ENCODE assay signal across 9 cellular contexts in the genomic region with DNA sequence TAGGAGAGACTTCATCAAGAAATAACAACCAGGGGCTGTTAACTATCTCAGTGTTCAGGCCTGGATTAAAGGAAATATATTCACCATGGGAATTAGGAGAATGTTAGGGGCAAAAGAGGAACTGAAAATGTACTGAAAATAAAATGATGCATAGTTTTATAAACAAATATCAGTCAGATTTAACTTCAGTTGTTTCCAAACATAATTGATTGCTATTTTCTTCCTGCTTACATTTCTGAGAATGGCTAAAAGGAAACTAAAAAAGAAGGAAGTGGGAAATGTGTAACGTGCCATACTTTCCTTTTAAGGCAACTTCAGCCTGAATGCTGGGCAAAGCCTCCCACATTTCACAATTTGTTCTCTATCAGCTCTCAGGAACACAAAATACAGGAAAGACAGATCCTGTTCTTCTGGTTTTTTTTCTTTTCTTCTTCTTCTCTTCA.
DNase-seq lines count a peak whose midpoint lies in the region; ATAC-seq and TF ChIP-seq lines count a peak whose summit lies in the region.
"Had no signal": no experiment of that assay in that cellular context is flagged by ENCODE, and none has a peak within 500 bp of the region (broad histone marks: within the 10 kb centered on the region; RNA-seq: fewer than 3 reads in every experiment).

No MANE protein-coding gene starts in this region.

- H3K27ac ChIP-seq in CD8-positive, alpha-beta T cell (ENCODE audit: low read depth, low read length) = no peak overlapping the region

- no peaks in the 10 kb centered on the region for H3K27me3 ChIP-seq in CD8-positive, alpha-beta T cell (ENCODE audit: insufficient read depth, low read length)

- intact Hi-C loops in CD8-positive, alpha-beta T cell (cut with DNase I, micrococcal nuclease) = no loop called here

- H3K36me3 Mint-ChIP-seq in activated CD8-positive, alpha-beta memory T cell treated with anti-CD3 and anti-CD28 coated beads, Interleukin-2, amount 10 ng/mL, durations not matched to agents 7 days and 5 days = peaks cover 12% of the 10 kb centered on the region
- H3K36me3 Mint-ChIP-seq in chondrocyte (ENCODE audit: low read depth) = peaks cover 2% of the 10 kb centered on the region
- H3K36me3 Mint-ChIP-seq in CD8-positive, alpha-beta T cell = no peaks in the 10 kb centered on the region

- peak overlapping the region; percentile 13 for H3K27ac Mint-ChIP-seq in activated CD8-positive, alpha-beta memory T cell treated with anti-CD3 and anti-CD28 coated beads, Interleukin-2, amount 10 ng/mL, durations not matched to agents 7 days and 5 days
- peak overlapping the region; percentile 49 for H3K27ac Mint-ChIP-seq in chondrocyte (ENCODE audit: unreplicated experiment)
- H3K27ac Mint-ChIP-seq in CD8-positive, alpha-beta T cell = no peak overlapping the region
- H3K27ac Mint-ChIP-seq: T-helper 17 cell had no signal

- peaks cover 58% of the 10 kb centered on the region for H3K4me1 Mint-ChIP-seq in activated CD8-positive, alpha-beta memory T cell treated with anti-CD3 and anti-CD28 coated beads, Interleukin-2, amount 10 ng/mL, durations not matched to agents 7 days and 5 days
- peaks cover 16% of the 10 kb centered on the region for H3K4me1 Mint-ChIP-seq in chondrocyte (ENCODE audit: low read depth)
- peaks cover 14% of the 10 kb centered on the region for H3K4me1 Mint-ChIP-seq in CD8-positive, alpha-beta T cell (ENCODE audit: low read depth)

- CTCF ChIA-PET in activated CD8-positive, alpha-beta memory T cell treated with anti-CD3 and anti-CD28 coated beads, Interleukin-2, amount 10 ng/mL, durations not matched to agents 7 days and 5 days (lab: Charles Lee) = no interaction called here
- CTCF ChIA-PET in CD8-positive, alpha-beta T cell (lab: Charles Lee) = no interaction called here

- H3K4me3 Mint-ChIP-seq in activated CD8-positive, alpha-beta memory T cell treated with anti-CD3 and anti-CD28 coated beads, Interleukin-2, amount 10 ng/mL, durations not matched to agents 7 days and 5 days = no peak overlapping the region
- H3K4me3 Mint-ChIP-seq in chondrocyte (ENCODE audit: unreplicated experiment) = no peak overlapping the region
- H3K4me3 Mint-ChIP-seq in CD8-positive, alpha-beta T cell = no peak overlapping the region
- H3K4me3 Mint-ChIP-seq: T-helper 17 cell had no signal

- no peaks in the 10 kb centered on the region for H3K4me1 ChIP-seq in CD8-positive, alpha-beta T cell (ENCODE audit: insufficient read depth, low read length)

- H3K4me3 ChIP-seq in CD8-positive, alpha-beta T cell (ENCODE audit: low read depth, low read length) = no peak overlapping the region

- no peaks in the 10 kb centered on the region for H3K9me3 Mint-ChIP-seq in activated CD8-positive, alpha-beta memory T cell treated with anti-CD3 and anti-CD28 coated beads, Interleukin-2, amount 10 ng/mL, durations not matched to agents 7 days and 5 days (ENCODE audit: low read depth)
- no peaks in the 10 kb centered on the region for H3K9me3 Mint-ChIP-seq in chondrocyte (ENCODE audit: low read depth)
- no peaks in the 10 kb centered on the region for H3K9me3 Mint-ChIP-seq in CD8-positive, alpha-beta T cell

- no peaks in the 10 kb centered on the region for H3K36me3 ChIP-seq in CD8-positive, alpha-beta T cell (ENCODE audit: insufficient read depth, low read length)

- no peak for ATAC-seq in activated CD8-positive, alpha-beta memory T cell treated with anti-CD3 and anti-CD28 coated beads, Interleukin-2, amount 10 ng/mL, durations not matched to agents 7 days and 5 days
- no peak for ATAC-seq in CD8-positive, alpha-beta T cell
- ATAC-seq in HG02678 (IDR thresholded peaks at IDR 0.05; ENCODE audit: unreplicated experiment) = no peak
- ATAC-seq: T-helper 17 cell had no signal

- no peak for DNase-seq in activated CD8-positive, alpha-beta memory T cell treated with anti-CD3 and anti-CD28 coated beads, Interleukin-2, amount 10 ng/mL, durations not matched to agents 7 days and 5 days
- no peak for DNase-seq in activated CD8-positive, alpha-beta memory T cell treated with anti-CD3 and anti-CD28 coated beads, Interleukin-2, amount 50 U/mL, for 48 hours
- DNase-seq in chondrocyte (ENCODE audit: low spot score) (no peak), medulla oblongata (ENCODE audit: extremely low spot score) (peak; percentile 76), ureter (ENCODE audit: low spot score) (peak; percentile 61), cortex of kidney (lab: John Stamatoyannopoulos, UW) (no peak)
- DNase-seq in CD8-positive, alpha-beta T cell = no peak
- DNase-seq: T-helper 17 cell had no signal

- POLR2A ChIA-PET in CD8-positive, alpha-beta T cell (lab: Charles Lee) = no interaction called here

- TF ChIP-seq CTCF in chondrocyte (IDR thresholded peaks at IDR 0.05) = no peak
- no peak for TF ChIP-seq CTCF in CD8-positive, alpha-beta T cell (IDR thresholded peaks at IDR 0.05)

- H3K27me3 Mint-ChIP-seq in activated CD8-positive, alpha-beta memory T cell treated with anti-CD3 and anti-CD28 coated beads, Interleukin-2, amount 10 ng/mL, durations not matched to agents 7 days and 5 days = no peaks in the 10 kb centered on the region
- no peaks in the 10 kb centered on the region for H3K27me3 Mint-ChIP-seq in chondrocyte (ENCODE audit: low read depth)
- H3K27me3 Mint-ChIP-seq in CD8-positive, alpha-beta T cell (ENCODE audit: low read depth) = no peaks in the 10 kb centered on the region
- H3K27me3 Mint-ChIP-seq: T-helper 17 cell had no signal

- no peaks in the 10 kb centered on the region for H3K9me3 ChIP-seq in CD8-positive, alpha-beta T cell (ENCODE audit: low read length)

Comparison
In these comparisons a context has a peak if more than half of its experiments do, and no peak if none do; other contexts are left out.
1. DNase-seq: peak in medulla oblongata (single experiment) and ureter (single experiment); none in activated CD8-positive, alpha-beta memory T cell treated with anti-CD3 and anti-CD28 coated beads, Interleukin-2, amount 10 ng/mL, durations not matched to agents 7 days and 5 days (single experiment), activated CD8-positive, alpha-beta memory T cell treated with anti-CD3 and anti-CD28 coated beads, Interleukin-2, amount 50 U/mL, for 48 hours (single experiment), chondrocyte (single experiment), CD8-positive, alpha-beta T cell (0 of 7) and cortex of kidney (single experiment).